Comparison of ENCODE assay signal across 11 cellular contexts in genomic region chr7:64869121-64869725, GRCh38.
"Had no signal": no experiment of that assay in that cellular context is flagged by ENCODE, and none has a peak within 500 bp of the region (broad histone marks: within the 10 kb centered on the region; RNA-seq: fewer than 3 reads in every experiment).

No MANE protein-coding gene starts in this region.

- H3K4me1 ChIP-seq: esophagus muscularis mucosa had no signal

- H3K27me3 Mint-ChIP-seq: activated CD4-positive, alpha-beta memory T cell treated with anti-CD3 and anti-CD28 coated beads, Interleukin-2, amount 10 ng/mL, durations not matched to agents 7 days and 5 days had no signal

- ATAC-seq: left ventricle myocardium superior had no signal

- H3K36me3 ChIP-seq: esophagus muscularis mucosa had no signal

- H3K27ac ChIP-seq: esophagus muscularis mucosa had no signal

- DNase-seq: activated CD4-positive, alpha-beta memory T cell treated with anti-CD3 and anti-CD28 coated beads, Interleukin-2, amount 10 ng/mL, durations not matched to agents 7 days and 5 days; activated CD8-positive, alpha-beta memory T cell treated with anti-CD3 and anti-CD28 coated beads, Interleukin-2, amount 50 U/mL, for 48 hours; activated naive CD4-positive, alpha-beta T cell treated with anti-CD3 and anti-CD28 coated beads for 36 hours; foreskin fibroblast; left ventricle myocardium superior; stimulated activated CD4-positive, alpha-beta T cell treated with anti-CD3 and anti-CD28 coated beads, Interleukin-4, amount 100 ng/mL, for 4 hours had no signal

- H3K27ac Mint-ChIP-seq: activated CD4-positive, alpha-beta memory T cell treated with anti-CD3 and anti-CD28 coated beads, Interleukin-2, amount 10 ng/mL, durations not matched to agents 7 days and 5 days; activated naive CD4-positive, alpha-beta T cell treated with anti-CD3 and anti-CD28 coated beads for 36 hours; activated T-helper 1 cell treated with anti-CD3 and anti-CD28 coated beads, Interleukin-12 subunit alpha, Interleukin-12 subunit beta, Interleukin-2, Interleukin-4 antibody, amounts not matched to agents 30 ng/mL and 10 ng/mL and 1 ng/mL, durations not matched to agents 14 hours and 24 hours and 36 hours had no signal

- H3K9me3 ChIP-seq: esophagus muscularis mucosa had no signal

- FAIRE-seq: astrocyte, keratinocyte, urothelium cell line had no signal

- H3K4me3 Mint-ChIP-seq: activated CD4-positive, alpha-beta memory T cell treated with anti-CD3 and anti-CD28 coated beads, Interleukin-2, amount 10 ng/mL, durations not matched to agents 7 days and 5 days; activated naive CD4-positive, alpha-beta T cell treated with anti-CD3 and anti-CD28 coated beads for 36 hours; activated T-helper 1 cell treated with anti-CD3 and anti-CD28 coated beads, Interleukin-12 subunit alpha, Interleukin-12 subunit beta, Interleukin-2, Interleukin-4 antibody, amounts not matched to agents 30 ng/mL and 10 ng/mL and 1 ng/mL, durations not matched to agents 14 hours and 24 hours and 36 hours had no signal

- H3K4me3 ChIP-seq: esophagus muscularis mucosa had no signal

- H3K4me1 Mint-ChIP-seq: activated CD4-positive, alpha-beta memory T cell treated with anti-CD3 and anti-CD28 coated beads, Interleukin-2, amount 10 ng/mL, durations not matched to agents 7 days and 5 days had no signal
